ENCODE assay signal across 11 cellular contexts in genomic region chr3:123082370-123083065, GRCh38. TPM values are rescaled to one million over a fixed set of nuclear protein-coding genes. Genes with fewer than 3 reads are reported as not detected.
DNase-seq lines count a peak whose midpoint lies in the region; ATAC-seq, FAIRE-seq and TF ChIP-seq lines count a peak whose summit lies in the region.
"Had no signal": no experiment of that assay in that cellular context is flagged by ENCODE, and none has a peak within 500 bp of the region (broad histone marks: within the 10 kb centered on the region; RNA-seq: fewer than 3 reads in every experiment).

No MANE protein-coding gene starts in this region.

- H3K4me1 ChIP-seq in GM23338 (ENCODE audit: insufficient read depth), result peaks cover 43% of the 10 kb centered on the region

- peaks cover 97% of the 10 kb centered on the region for H3K79me2 ChIP-seq in GM23338 (replicated peaks; ENCODE audit: insufficient read depth)

- no peak overlapping the region for H3K4me3 Mint-ChIP-seq in GM23338
- no peak overlapping the region for H3K4me3 Mint-ChIP-seq in activated T-cell treated with anti-CD3 and anti-CD28 coated beads, Interleukin-2, amount 50 U/mL, for 24 hours

- H3K27me3 Mint-ChIP-seq in GM23338 (ENCODE audit: insufficient read depth, low read depth, poor library complexity), result peaks cover 6% of the 10 kb centered on the region
- H3K27me3 Mint-ChIP-seq in activated T-cell treated with anti-CD3 and anti-CD28 coated beads, Interleukin-2, amount 50 U/mL, for 24 hours, result no peaks in the 10 kb centered on the region

- peak; percentile 49 for FAIRE-seq in GM18507 (lab: Jason Lieb, UNC)

- H3K27ac ChIP-seq in GM23338 (ENCODE audit: low read depth), result no peak overlapping the region

- H3K4me2 ChIP-seq in GM23338, result no peak overlapping the region

- H3K9me2 ChIP-seq in GM23338 (ENCODE audit: insufficient read depth), result no peaks in the 10 kb centered on the region

- no peak overlapping the region for H3K4me3 ChIP-seq in GM23338
- H3K4me3 ChIP-seq: coronary artery had no signal

- H3F3A ChIP-seq in GM23338 (replicated peaks; ENCODE audit: low read depth), result no peaks in the 10 kb centered on the region

- H2AFZ ChIP-seq in GM23338, result no peak overlapping the region

- DNase-seq in GM18507 (ENCODE audit: extremely low spot score, insufficient read length, low read depth) (no peak), NAMALWA (ENCODE audit: low spot score) (peak; percentile 37), mesenteric fat pad (ENCODE audit: low spot score) (peak; percentile 68), activated gamma-delta T cell (lab: John Stamatoyannopoulos, UW) (no peak), GM23338 (ENCODE audit: low spot score) (no peak)
- DNase-seq in activated T-cell treated with anti-CD3 and anti-CD28 coated beads, Interleukin-2, amount 50 U/mL, for 24 hours, result no peak
- DNase-seq: NCI-H1048 had no signal

- ATAC-seq in GM21723 (IDR thresholded peaks at IDR 0.05; ENCODE audit: unreplicated experiment) (peak; percentile 75), GM23338 (no peak), HG02938 (IDR thresholded peaks at IDR 0.05; ENCODE audit: unreplicated experiment) (no peak)
- ATAC-seq: HCT116 had no signal

- peaks cover 56% of the 10 kb centered on the region for H3K4me1 Mint-ChIP-seq in GM23338
- H3K4me1 Mint-ChIP-seq in activated T-cell treated with anti-CD3 and anti-CD28 coated beads, Interleukin-2, amount 50 U/mL, for 24 hours (ENCODE audit: low read depth), result peaks cover 42% of the 10 kb centered on the region

- no peaks in the 10 kb centered on the region for H3K9me3 Mint-ChIP-seq in GM23338
- H3K9me3 Mint-ChIP-seq in activated T-cell treated with anti-CD3 and anti-CD28 coated beads, Interleukin-2, amount 50 U/mL, for 24 hours, result no peaks in the 10 kb centered on the region

- no peak for TF ChIP-seq CTCF in GM23338 (conservative IDR thresholded peaks at IDR 0.05; ENCODE audit: low read depth in 2 of 2)

- no peaks in the 10 kb centered on the region for H3K36me3 ChIP-seq in GM23338 (ENCODE audit: insufficient read depth)

- H3K27me3 ChIP-seq in GM23338 (ENCODE audit: insufficient read depth), result no peaks in the 10 kb centered on the region

- H4K20me1 ChIP-seq in GM23338 (replicated peaks; ENCODE audit: insufficient read depth), result peaks cover 59% of the 10 kb centered on the region

- H3K27ac Mint-ChIP-seq in GM23338, result no peak overlapping the region
- H3K27ac Mint-ChIP-seq in activated T-cell treated with anti-CD3 and anti-CD28 coated beads, Interleukin-2, amount 50 U/mL, for 24 hours, result no peak overlapping the region

- no peaks in the 10 kb centered on the region; the same call in 2 of the 3 replicates for H3K36me3 Mint-ChIP-seq in GM23338 (ENCODE audit: low read depth)
- H3K36me3 Mint-ChIP-seq in activated T-cell treated with anti-CD3 and anti-CD28 coated beads, Interleukin-2, amount 50 U/mL, for 24 hours (ENCODE audit: low read depth), result peaks cover 14% of the 10 kb centered on the region

TF ChIP-seq in GM23338, 12 proteins besides CTCF, POLR2A, EP300 and RAD21:
- no peak for TF ChIP-seq CREB1 (CRISPR knock-in tag; IDR thresholded peaks at IDR 0.05; ENCODE audit: low read depth)
- no peak for TF ChIP-seq JUNB (IDR thresholded peaks at IDR 0.05; ENCODE audit: unreplicated experiment)
- no peak for TF ChIP-seq STAT1 (IDR thresholded peaks at IDR 0.05; ENCODE audit: unreplicated experiment)
- no peak for TF ChIP-seq EZH2phosphoT487 (IDR thresholded peaks at IDR 0.05; ENCODE audit: unreplicated experiment)
- no peak for TF ChIP-seq ZNF331 (CRISPR knock-in tag; IDR thresholded peaks at IDR 0.05; ENCODE audit: low read depth)
- TF ChIP-seq ZNF462 (CRISPR knock-in tag; IDR thresholded peaks at IDR 0.05), result no peak
- TF ChIP-seq EZH2 (IDR thresholded peaks at IDR 0.05; ENCODE audit: low read depth, unreplicated experiment), result no peak

RNA-seq across cellular contexts. Expression of gene PDIA5, which starts 15.7 kb away (rescaled TPM):
- total RNA-seq in mesenteric fat pad, result 17.4 TPM
- total RNA-seq in GM23338 (2014; rRNA removed; shearing (Covaris generic)), result 26.4 and 28.1 TPM in 2 replicates
- 22.9 and 23.2 TPM in 2 replicates for polyA plus RNA-seq in GM23338 (2016; fragmentation: Nextera tagmentation; extraction: Ambion mirVana)

RNA-seq across cellular contexts. Expression of gene SEMA5B, which starts 55.0 kb away (rescaled TPM):
- total RNA-seq in mesenteric fat pad, result not detected
- total RNA-seq in GM23338 (2014; rRNA removed; shearing (Covaris generic)), result 25.4 and 26.8 TPM in 2 replicates
- polyA plus RNA-seq in GM23338 (2016; fragmentation: Nextera tagmentation; extraction: Ambion mirVana), result 8.0 and 11.0 TPM in 2 replicates

Comparison
In these comparisons a context has a peak if more than half of its experiments do, and no peak if none do; other contexts are left out.
1. DNase-seq: peak in NAMALWA (single experiment) and mesenteric fat pad (single experiment); none in GM18507 (single experiment), activated gamma-delta T cell (single experiment), GM23338 (single experiment) and activated T-cell treated with anti-CD3 and anti-CD28 coated beads, Interleukin-2, amount 50 U/mL, for 24 hours (single experiment).
2. RNA of gene SEMA5B, which starts 55.0 kb away (total RNA-seq): 25.4 to 26.8 TPM in GM23338; not detected in mesenteric fat pad (single experiment); every median in the first group is over 10 times any median in the second.